In genomic region chr17:82217530-82218204, GRCh38 we compare ENCODE assay signal across 1 cellular context.
TF ChIP-seq lines count a peak whose summit lies in the region.

No MANE protein-coding gene starts in this region.

TF ChIP-seq in HepG2, 621 proteins besides CTCF, POLR2A, EP300 and RAD21 (continued from another document and continues in another):
- TF ChIP-seq DNMT1 (CRISPR knock-in tag; IDR thresholded peaks at IDR 0.05) (0 out of 2 replicates have a peak, but pooled peaks have one; percentile 68), CHCHD3 (CRISPR knock-in tag; IDR thresholded peaks at IDR 0.05) (peak; percentile 49; the same call in 1 of the 2 replicates), PRDM4 (CRISPR knock-in tag; IDR thresholded peaks at IDR 0.05; ENCODE audit: borderline replicate concordance) (0 out of 2 replicates have a peak, but pooled peaks have one; percentile 44), FOXA3 (CRISPR knock-in tag; IDR thresholded peaks at IDR 0.05) (peak; percentile 53), ZNF205 (CRISPR knock-in tag; IDR thresholded peaks at IDR 0.05) (peak; percentile 40; the same call in 1 of the 2 replicates), NFE2 (CRISPR knock-in tag; IDR thresholded peaks at IDR 0.05) (peak; percentile 95), RARA (CRISPR knock-in tag; IDR thresholded peaks at IDR 0.05) (peak; percentile 85), ZBTB38 (CRISPR knock-in tag; IDR thresholded peaks at IDR 0.05) (peak; percentile 87), ZNF652 (CRISPR knock-in tag; IDR thresholded peaks at IDR 0.05; ENCODE audit: borderline replicate concordance, low read depth) (no peak), ZNF232 (CRISPR knock-in tag; IDR thresholded peaks at IDR 0.05; ENCODE audit: borderline replicate concordance) (peak; percentile 80), FOSL1 (CRISPR knock-in tag; IDR thresholded peaks at IDR 0.05; ENCODE audit: borderline replicate concordance) (peak; percentile 85), ZNF614 (CRISPR knock-in tag; IDR thresholded peaks at IDR 0.05; ENCODE audit: borderline replicate concordance) (peak; percentile 5; the same call in 1 of the 2 replicates), ZNF510 (CRISPR knock-in tag; IDR thresholded peaks at IDR 0.05; ENCODE audit: low read depth) (no peak), MXD3 (CRISPR knock-in tag; IDR thresholded peaks at IDR 0.05) (peak; percentile 87), MAFF (IDR thresholded peaks at IDR 0.05; ENCODE audit: low read depth, low read length) (peak; percentile 36; the same call in 1 of the 2 replicates), ZNF503 (CRISPR knock-in tag; IDR thresholded peaks at IDR 0.05) (peak; percentile 78; the same call in 1 of the 2 replicates), MTF1 (CRISPR knock-in tag; IDR thresholded peaks at IDR 0.05) (peak; percentile 62; the same call in 1 of the 2 replicates), FOSL2 (CRISPR knock-in tag; IDR thresholded peaks at IDR 0.05) (peak; percentile 98), MIER3 (CRISPR knock-in tag; IDR thresholded peaks at IDR 0.05; ENCODE audit: borderline replicate concordance) (peak; percentile 73; the same call in 1 of the 2 replicates), HOXA7 (CRISPR knock-in tag; IDR thresholded peaks at IDR 0.05) (no peak), NFKBIZ (CRISPR knock-in tag; IDR thresholded peaks at IDR 0.05) (peak; percentile 77; the same call in 1 of the 2 replicates), MED13 (CRISPR knock-in tag; IDR thresholded peaks at IDR 0.05) (peak; percentile 36; the same call in 1 of the 2 replicates), ZNF724P (CRISPR knock-in tag; IDR thresholded peaks at IDR 0.05; ENCODE audit: borderline replicate concordance) (peak; percentile 48; the same call in 1 of the 2 replicates), SRSF1 (optimal IDR thresholded peaks at IDR 0.05; ENCODE audit: low read depth, low read length) (no peak), ZNF501 (CRISPR knock-in tag; IDR thresholded peaks at IDR 0.05) (0 out of 2 replicates have a peak, but pooled peaks have one; percentile 7), ZNF766 (CRISPR knock-in tag; IDR thresholded peaks at IDR 0.05; ENCODE audit: borderline replicate concordance) (peak; percentile 60; the same call in 1 of the 2 replicates), NKX3-1 (CRISPR knock-in tag; IDR thresholded peaks at IDR 0.05) (peak; percentile 90; the same call in 1 of the 2 replicates), TMF1 (CRISPR knock-in tag; IDR thresholded peaks at IDR 0.05; ENCODE audit: low read depth) (no peak), GABPA (IDR thresholded peaks at IDR 0.05; ENCODE audit: low read depth, low read length) (peak; percentile 55), GABPA (CRISPR knock-in tag; IDR thresholded peaks at IDR 0.05; ENCODE audit: low read depth) (peak; percentile 77), HDAC2 (CRISPR knock-in tag; IDR thresholded peaks at IDR 0.05) (peak; percentile 83), NR2F1 (CRISPR knock-in tag; IDR thresholded peaks at IDR 0.05) (peak; percentile 65 to 78; a peak in 3 of 4 replicates), MAF1 (CRISPR knock-in tag; IDR thresholded peaks at IDR 0.05; ENCODE audit: borderline replicate concordance) (peak; percentile 59; the same call in 1 of the 2 replicates), ZMYM3 (CRISPR knock-in tag; IDR thresholded peaks at IDR 0.05) (no peak), CEBPG (CRISPR knock-in tag; IDR thresholded peaks at IDR 0.05) (peak; percentile 88), TRIM24 (CRISPR knock-in tag; IDR thresholded peaks at IDR 0.05) (no peak), ZSCAN20 (CRISPR knock-in tag; IDR thresholded peaks at IDR 0.05; ENCODE audit: borderline replicate concordance) (no peak), ZSCAN21 (CRISPR knock-in tag; IDR thresholded peaks at IDR 0.05; ENCODE audit: borderline replicate concordance) (peak; percentile 90), PRDM15 (CRISPR knock-in tag; IDR thresholded peaks at IDR 0.05) (0 out of 2 replicates have a peak, but pooled peaks have one; percentile 13), ZFP36L1 (CRISPR knock-in tag; IDR thresholded peaks at IDR 0.05) (peak; percentile 66), RBFOX2 (IDR thresholded peaks at IDR 0.05; ENCODE audit: low read depth, low read length) (peak; percentile 71), MIER2 (CRISPR knock-in tag; IDR thresholded peaks at IDR 0.05) (0 out of 2 replicates have a peak, but pooled peaks have one; percentile 21), HNF4G (IDR thresholded peaks at IDR 0.05; ENCODE audit: borderline replicate concordance, low read depth, low read length) (peak; percentile 31; the same call in 1 of the 2 replicates), HNF4G (CRISPR knock-in tag; IDR thresholded peaks at IDR 0.05; ENCODE audit: borderline replicate concordance, low read depth) (no peak), ZNF740 (CRISPR knock-in tag; IDR thresholded peaks at IDR 0.05) (peak; percentile 9; the same call in 1 of the 2 replicates), ZFY (CRISPR knock-in tag; IDR thresholded peaks at IDR 0.05) (peak; percentile 88), HMGXB4 (CRISPR knock-in tag; IDR thresholded peaks at IDR 0.05; ENCODE audit: borderline replicate concordance in 1 of 2, low read depth in 1 of 2) (peak in 1 of 2 experiments; percentile 46; a peak in 2 of 4 replicates), ETV5 (CRISPR knock-in tag; IDR thresholded peaks at IDR 0.05; ENCODE audit: borderline replicate concordance) (peak; percentile 98), ZNF569 (CRISPR knock-in tag; IDR thresholded peaks at IDR 0.05; ENCODE audit: borderline replicate concordance) (no peak), ZIK1 (CRISPR knock-in tag; IDR thresholded peaks at IDR 0.05; ENCODE audit: borderline replicate concordance, low read depth) (no peak; the same call in 1 of the 2 replicates)
- TF ChIP-seq, protein P1, sequence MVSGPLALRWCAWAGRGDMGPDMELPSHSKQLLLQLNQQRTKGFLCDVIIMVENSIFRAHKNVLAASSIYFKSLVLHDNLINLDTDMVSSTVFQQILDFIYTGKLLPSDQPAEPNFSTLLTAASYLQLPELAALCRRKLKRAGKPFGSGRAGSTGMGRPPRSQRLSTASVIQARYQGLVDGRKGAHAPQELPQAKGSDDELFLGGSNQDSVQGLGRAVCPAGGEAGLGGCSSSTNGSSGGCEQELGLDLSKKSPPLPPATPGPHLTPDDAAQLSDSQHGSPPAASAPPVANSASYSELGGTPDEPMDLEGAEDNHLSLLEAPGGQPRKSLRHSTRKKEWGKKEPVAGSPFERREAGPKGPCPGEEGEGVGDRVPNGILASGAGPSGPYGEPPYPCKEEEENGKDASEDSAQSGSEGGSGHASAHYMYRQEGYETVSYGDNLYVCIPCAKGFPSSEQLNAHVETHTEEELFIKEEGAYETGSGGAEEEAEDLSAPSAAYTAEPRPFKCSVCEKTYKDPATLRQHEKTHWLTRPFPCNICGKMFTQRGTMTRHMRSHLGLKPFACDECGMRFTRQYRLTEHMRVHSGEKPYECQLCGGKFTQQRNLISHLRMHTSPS (CRISPR knock-in tag; IDR thresholded peaks at IDR 0.05; ENCODE audit: low read depth) = peak; percentile 97
- TF ChIP-seq, protein P2, sequence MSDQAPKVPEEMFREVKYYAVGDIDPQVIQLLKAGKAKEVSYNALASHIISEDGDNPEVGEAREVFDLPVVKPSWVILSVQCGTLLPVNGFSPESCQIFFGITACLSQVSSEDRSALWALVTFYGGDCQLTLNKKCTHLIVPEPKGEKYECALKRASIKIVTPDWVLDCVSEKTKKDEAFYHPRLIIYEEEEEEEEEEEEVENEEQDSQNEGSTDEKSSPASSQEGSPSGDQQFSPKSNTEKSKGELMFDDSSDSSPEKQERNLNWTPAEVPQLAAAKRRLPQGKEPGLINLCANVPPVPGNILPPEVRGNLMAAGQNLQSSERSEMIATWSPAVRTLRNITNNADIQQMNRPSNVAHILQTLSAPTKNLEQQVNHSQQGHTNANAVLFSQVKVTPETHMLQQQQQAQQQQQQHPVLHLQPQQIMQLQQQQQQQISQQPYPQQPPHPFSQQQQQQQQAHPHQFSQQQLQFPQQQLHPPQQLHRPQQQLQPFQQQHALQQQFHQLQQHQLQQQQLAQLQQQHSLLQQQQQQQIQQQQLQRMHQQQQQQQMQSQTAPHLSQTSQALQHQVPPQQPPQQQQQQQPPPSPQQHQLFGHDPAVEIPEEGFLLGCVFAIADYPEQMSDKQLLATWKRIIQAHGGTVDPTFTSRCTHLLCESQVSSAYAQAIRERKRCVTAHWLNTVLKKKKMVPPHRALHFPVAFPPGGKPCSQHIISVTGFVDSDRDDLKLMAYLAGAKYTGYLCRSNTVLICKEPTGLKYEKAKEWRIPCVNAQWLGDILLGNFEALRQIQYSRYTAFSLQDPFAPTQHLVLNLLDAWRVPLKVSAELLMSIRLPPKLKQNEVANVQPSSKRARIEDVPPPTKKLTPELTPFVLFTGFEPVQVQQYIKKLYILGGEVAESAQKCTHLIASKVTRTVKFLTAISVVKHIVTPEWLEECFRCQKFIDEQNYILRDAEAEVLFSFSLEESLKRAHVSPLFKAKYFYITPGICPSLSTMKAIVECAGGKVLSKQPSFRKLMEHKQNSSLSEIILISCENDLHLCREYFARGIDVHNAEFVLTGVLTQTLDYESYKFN (CRISPR knock-in tag; conservative IDR thresholded peaks at IDR 0.05) = peak; percentile 78
